In the genomic region with DNA sequence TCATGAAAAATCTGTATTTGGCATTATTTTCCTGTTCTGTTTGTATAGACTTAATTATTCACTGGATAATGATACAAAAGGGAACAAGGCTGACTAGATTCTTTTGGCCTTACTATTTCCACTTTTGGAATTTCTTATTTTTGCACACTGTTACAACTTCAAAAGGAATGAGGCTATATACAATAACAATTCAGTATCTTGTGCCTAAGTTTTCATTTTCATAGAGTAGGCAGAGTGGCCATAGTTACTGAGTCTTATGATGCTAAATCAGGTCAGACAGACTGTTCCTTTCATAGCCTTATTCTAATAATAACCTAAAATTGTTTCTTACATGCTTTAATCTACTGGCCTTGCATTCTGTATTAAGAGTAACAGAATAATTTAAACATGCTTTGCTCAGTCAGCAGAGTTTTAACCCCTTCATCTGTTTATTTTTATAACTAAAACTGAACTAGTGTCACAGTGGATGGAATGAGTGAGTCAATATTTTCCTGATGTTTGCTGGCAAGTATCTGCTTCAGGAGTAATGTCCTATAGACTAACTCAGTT, we compare ENCODE assay signal across 11 cellular contexts.
DNase-seq lines count a peak whose midpoint lies in the region; ATAC-seq and TF ChIP-seq lines count a peak whose summit lies in the region.
"Had no signal": no experiment of that assay in that cellular context is flagged by ENCODE, and none has a peak within 500 bp of the region (broad histone marks: within the 10 kb centered on the region; RNA-seq: fewer than 3 reads in every experiment).

No MANE protein-coding gene starts in this region.

- TF ChIP-seq POLR2A in erythroblast (IDR thresholded peaks at IDR 0.05; ENCODE audit: low read length): no peak

- H3K27me3 Mint-ChIP-seq in activated naive CD4-positive, alpha-beta T cell treated with anti-CD3 and anti-CD28 coated beads, Interleukin-2, amount 10 ng/mL, durations not matched to agents 7 days and 5 days: peaks cover 4% of the 10 kb centered on the region

- DNase-seq in GM03348 (ENCODE audit: low spot score): peak; percentile 14
- DNase-seq in fibroblast of mammary gland (ENCODE audit: low read depth): peak; percentile 74
- DNase-seq in activated naive CD4-positive, alpha-beta T cell treated with anti-CD3 and anti-CD28 coated beads, Interleukin-2, amount 10 ng/mL, durations not matched to agents 7 days and 5 days: no peak
- DNase-seq in erythroblast (lab: John Stamatoyannopoulos, UW): no peak
- DNase-seq in GM10266 (ENCODE audit: extremely low spot score): no peak
- DNase-seq: mesendoderm, NCI-H187 treated with DMSO at 0.1 percent for 48 hours had no signal

- H3K9me3 Mint-ChIP-seq in activated naive CD4-positive, alpha-beta T cell treated with anti-CD3 and anti-CD28 coated beads, Interleukin-2, amount 10 ng/mL, durations not matched to agents 7 days and 5 days: no peaks in the 10 kb centered on the region

- no peak overlapping the region for H3K4me3 Mint-ChIP-seq in activated naive CD4-positive, alpha-beta T cell treated with anti-CD3 and anti-CD28 coated beads, Interleukin-2, amount 10 ng/mL, durations not matched to agents 7 days and 5 days

- H3K36me3 ChIP-seq in rectal smooth muscle tissue (ENCODE audit: control insufficient read depth, insufficient read depth, low read length): no peaks in the 10 kb centered on the region
- H3K36me3 ChIP-seq: vagina had no signal

- no peaks in the 10 kb centered on the region for H3K4me1 Mint-ChIP-seq in activated naive CD4-positive, alpha-beta T cell treated with anti-CD3 and anti-CD28 coated beads, Interleukin-2, amount 10 ng/mL, durations not matched to agents 7 days and 5 days

- no peak overlapping the region for H3K27ac Mint-ChIP-seq in activated naive CD4-positive, alpha-beta T cell treated with anti-CD3 and anti-CD28 coated beads, Interleukin-2, amount 10 ng/mL, durations not matched to agents 7 days and 5 days

- no peak overlapping the region for H3K9ac ChIP-seq in rectal smooth muscle tissue (ENCODE audit: low read length)

- H3K36me3 Mint-ChIP-seq in activated naive CD4-positive, alpha-beta T cell treated with anti-CD3 and anti-CD28 coated beads, Interleukin-2, amount 10 ng/mL, durations not matched to agents 7 days and 5 days: no peaks in the 10 kb centered on the region

- no peak for ATAC-seq in GM18517 (IDR thresholded peaks at IDR 0.05; ENCODE audit: unreplicated experiment)

- H3K4me1 ChIP-seq in rectal smooth muscle tissue (ENCODE audit: control insufficient read depth, insufficient read depth, low read length): peaks cover 20% of the 10 kb centered on the region

- no peak for TF ChIP-seq CTCF in VCaP (conservative IDR thresholded peaks at IDR 0.05)
- TF ChIP-seq CTCF in fibroblast of mammary gland (conservative IDR thresholded peaks at IDR 0.05; ENCODE audit: control insufficient read depth, insufficient read depth, low read depth, low read length): no peak
- TF ChIP-seq CTCF in GM10266 (IDR thresholded peaks at IDR 0.05; ENCODE audit: control insufficient read depth, insufficient read depth, low read depth, missing control alignments): no peak

- no peaks in the 10 kb centered on the region for H3K27me3 ChIP-seq in rectal smooth muscle tissue (ENCODE audit: control insufficient read depth, insufficient read depth, low read length)
- H3K27me3 ChIP-seq: vagina had no signal

- H3K4me3 ChIP-seq in fibroblast of mammary gland (ENCODE audit: control insufficient read depth, low read depth, low read length): no peak overlapping the region
- no peak overlapping the region for H3K4me3 ChIP-seq in rectal smooth muscle tissue (ENCODE audit: low read length)
- H3K4me3 ChIP-seq: vagina had no signal

- CTCF ChIA-PET in activated naive CD4-positive, alpha-beta T cell treated with anti-CD3 and anti-CD28 coated beads, Interleukin-2, amount 10 ng/mL, durations not matched to agents 7 days and 5 days (lab: Charles Lee): no interaction called here

- H3K27ac ChIP-seq in VCaP (peak overlapping the region; percentile 45), rectal smooth muscle tissue (ENCODE audit: low read depth, low read length) (peak overlapping the region; percentile 21)
- H3K27ac ChIP-seq: vagina had no signal

Comparison
In these comparisons a context has a peak if more than half of its experiments do, and no peak if none do; other contexts are left out.
1. DNase-seq: peak in GM03348 (single experiment) and fibroblast of mammary gland (single experiment); none in activated naive CD4-positive, alpha-beta T cell treated with anti-CD3 and anti-CD28 coated beads, Interleukin-2, amount 10 ng/mL, durations not matched to agents 7 days and 5 days (single experiment), erythroblast (0 of 2) and GM10266 (single experiment).